ENCODE assay signal across 1 cellular context in the genomic region with DNA sequence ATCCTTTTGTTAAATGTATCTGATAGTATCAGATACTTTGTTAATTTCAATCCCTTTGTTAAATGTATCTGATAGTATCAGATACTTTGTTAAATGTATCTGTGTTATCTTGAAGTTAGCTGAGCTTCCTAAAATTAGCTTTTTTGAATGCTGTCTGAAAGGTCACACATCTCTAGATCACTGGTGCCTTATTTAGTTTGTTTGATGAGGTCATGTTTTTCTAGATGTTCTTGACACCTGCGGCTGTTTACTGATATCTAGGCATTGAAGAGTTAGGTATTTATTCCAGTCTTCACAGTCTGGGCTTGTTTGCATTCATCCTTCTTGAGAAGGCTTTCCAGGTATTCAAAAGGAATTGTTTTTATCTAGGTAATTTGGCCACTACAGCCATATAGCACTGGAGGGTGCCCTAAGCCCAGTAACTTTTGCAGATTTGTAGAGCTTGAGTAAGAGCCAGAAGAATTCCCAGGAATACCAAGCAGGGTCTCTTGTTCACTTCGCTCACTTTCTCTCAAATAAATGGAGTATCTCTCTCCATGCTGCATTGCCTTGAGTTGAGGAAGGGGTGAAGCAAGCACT.
TF ChIP-seq lines count a peak whose summit lies in the region.

No MANE protein-coding gene starts in this region.

TF ChIP-seq in GM23338, 12 proteins besides CTCF, POLR2A, EP300 and RAD21:
- TF ChIP-seq, protein P1, sequence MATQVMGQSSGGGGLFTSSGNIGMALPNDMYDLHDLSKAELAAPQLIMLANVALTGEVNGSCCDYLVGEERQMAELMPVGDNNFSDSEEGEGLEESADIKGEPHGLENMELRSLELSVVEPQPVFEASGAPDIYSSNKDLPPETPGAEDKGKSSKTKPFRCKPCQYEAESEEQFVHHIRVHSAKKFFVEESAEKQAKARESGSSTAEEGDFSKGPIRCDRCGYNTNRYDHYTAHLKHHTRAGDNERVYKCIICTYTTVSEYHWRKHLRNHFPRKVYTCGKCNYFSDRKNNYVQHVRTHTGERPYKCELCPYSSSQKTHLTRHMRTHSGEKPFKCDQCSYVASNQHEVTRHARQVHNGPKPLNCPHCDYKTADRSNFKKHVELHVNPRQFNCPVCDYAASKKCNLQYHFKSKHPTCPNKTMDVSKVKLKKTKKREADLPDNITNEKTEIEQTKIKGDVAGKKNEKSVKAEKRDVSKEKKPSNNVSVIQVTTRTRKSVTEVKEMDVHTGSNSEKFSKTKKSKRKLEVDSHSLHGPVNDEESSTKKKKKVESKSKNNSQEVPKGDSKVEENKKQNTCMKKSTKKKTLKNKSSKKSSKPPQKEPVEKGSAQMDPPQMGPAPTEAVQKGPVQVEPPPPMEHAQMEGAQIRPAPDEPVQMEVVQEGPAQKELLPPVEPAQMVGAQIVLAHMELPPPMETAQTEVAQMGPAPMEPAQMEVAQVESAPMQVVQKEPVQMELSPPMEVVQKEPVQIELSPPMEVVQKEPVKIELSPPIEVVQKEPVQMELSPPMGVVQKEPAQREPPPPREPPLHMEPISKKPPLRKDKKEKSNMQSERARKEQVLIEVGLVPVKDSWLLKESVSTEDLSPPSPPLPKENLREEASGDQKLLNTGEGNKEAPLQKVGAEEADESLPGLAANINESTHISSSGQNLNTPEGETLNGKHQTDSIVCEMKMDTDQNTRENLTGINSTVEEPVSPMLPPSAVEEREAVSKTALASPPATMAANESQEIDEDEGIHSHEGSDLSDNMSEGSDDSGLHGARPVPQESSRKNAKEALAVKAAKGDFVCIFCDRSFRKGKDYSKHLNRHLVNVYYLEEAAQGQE (IDR thresholded peaks at IDR 0.05; ENCODE audit: unreplicated experiment) = no peak
- TF ChIP-seq NANOG (IDR thresholded peaks at IDR 0.05; ENCODE audit: borderline replicate concordance) (no peak), POLR2AphosphoS5 (IDR thresholded peaks at IDR 0.05; ENCODE audit: low read depth) (no peak), JUNB (IDR thresholded peaks at IDR 0.05; ENCODE audit: unreplicated experiment) (no peak), STAT1 (IDR thresholded peaks at IDR 0.05; ENCODE audit: unreplicated experiment) (no peak), EZH2phosphoT487 (IDR thresholded peaks at IDR 0.05; ENCODE audit: unreplicated experiment) (no peak), CREB1 (CRISPR knock-in tag; IDR thresholded peaks at IDR 0.05; ENCODE audit: low read depth) (no peak), ZNF331 (CRISPR knock-in tag; IDR thresholded peaks at IDR 0.05; ENCODE audit: low read depth) (no peak)
- TF ChIP-seq, protein P2, sequence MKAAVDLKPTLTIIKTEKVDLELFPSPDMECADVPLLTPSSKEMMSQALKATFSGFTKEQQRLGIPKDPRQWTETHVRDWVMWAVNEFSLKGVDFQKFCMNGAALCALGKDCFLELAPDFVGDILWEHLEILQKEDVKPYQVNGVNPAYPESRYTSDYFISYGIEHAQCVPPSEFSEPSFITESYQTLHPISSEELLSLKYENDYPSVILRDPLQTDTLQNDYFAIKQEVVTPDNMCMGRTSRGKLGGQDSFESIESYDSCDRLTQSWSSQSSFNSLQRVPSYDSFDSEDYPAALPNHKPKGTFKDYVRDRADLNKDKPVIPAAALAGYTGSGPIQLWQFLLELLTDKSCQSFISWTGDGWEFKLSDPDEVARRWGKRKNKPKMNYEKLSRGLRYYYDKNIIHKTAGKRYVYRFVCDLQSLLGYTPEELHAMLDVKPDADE (IDR thresholded peaks at IDR 0.05) = no peak
- TF ChIP-seq, protein P3, sequence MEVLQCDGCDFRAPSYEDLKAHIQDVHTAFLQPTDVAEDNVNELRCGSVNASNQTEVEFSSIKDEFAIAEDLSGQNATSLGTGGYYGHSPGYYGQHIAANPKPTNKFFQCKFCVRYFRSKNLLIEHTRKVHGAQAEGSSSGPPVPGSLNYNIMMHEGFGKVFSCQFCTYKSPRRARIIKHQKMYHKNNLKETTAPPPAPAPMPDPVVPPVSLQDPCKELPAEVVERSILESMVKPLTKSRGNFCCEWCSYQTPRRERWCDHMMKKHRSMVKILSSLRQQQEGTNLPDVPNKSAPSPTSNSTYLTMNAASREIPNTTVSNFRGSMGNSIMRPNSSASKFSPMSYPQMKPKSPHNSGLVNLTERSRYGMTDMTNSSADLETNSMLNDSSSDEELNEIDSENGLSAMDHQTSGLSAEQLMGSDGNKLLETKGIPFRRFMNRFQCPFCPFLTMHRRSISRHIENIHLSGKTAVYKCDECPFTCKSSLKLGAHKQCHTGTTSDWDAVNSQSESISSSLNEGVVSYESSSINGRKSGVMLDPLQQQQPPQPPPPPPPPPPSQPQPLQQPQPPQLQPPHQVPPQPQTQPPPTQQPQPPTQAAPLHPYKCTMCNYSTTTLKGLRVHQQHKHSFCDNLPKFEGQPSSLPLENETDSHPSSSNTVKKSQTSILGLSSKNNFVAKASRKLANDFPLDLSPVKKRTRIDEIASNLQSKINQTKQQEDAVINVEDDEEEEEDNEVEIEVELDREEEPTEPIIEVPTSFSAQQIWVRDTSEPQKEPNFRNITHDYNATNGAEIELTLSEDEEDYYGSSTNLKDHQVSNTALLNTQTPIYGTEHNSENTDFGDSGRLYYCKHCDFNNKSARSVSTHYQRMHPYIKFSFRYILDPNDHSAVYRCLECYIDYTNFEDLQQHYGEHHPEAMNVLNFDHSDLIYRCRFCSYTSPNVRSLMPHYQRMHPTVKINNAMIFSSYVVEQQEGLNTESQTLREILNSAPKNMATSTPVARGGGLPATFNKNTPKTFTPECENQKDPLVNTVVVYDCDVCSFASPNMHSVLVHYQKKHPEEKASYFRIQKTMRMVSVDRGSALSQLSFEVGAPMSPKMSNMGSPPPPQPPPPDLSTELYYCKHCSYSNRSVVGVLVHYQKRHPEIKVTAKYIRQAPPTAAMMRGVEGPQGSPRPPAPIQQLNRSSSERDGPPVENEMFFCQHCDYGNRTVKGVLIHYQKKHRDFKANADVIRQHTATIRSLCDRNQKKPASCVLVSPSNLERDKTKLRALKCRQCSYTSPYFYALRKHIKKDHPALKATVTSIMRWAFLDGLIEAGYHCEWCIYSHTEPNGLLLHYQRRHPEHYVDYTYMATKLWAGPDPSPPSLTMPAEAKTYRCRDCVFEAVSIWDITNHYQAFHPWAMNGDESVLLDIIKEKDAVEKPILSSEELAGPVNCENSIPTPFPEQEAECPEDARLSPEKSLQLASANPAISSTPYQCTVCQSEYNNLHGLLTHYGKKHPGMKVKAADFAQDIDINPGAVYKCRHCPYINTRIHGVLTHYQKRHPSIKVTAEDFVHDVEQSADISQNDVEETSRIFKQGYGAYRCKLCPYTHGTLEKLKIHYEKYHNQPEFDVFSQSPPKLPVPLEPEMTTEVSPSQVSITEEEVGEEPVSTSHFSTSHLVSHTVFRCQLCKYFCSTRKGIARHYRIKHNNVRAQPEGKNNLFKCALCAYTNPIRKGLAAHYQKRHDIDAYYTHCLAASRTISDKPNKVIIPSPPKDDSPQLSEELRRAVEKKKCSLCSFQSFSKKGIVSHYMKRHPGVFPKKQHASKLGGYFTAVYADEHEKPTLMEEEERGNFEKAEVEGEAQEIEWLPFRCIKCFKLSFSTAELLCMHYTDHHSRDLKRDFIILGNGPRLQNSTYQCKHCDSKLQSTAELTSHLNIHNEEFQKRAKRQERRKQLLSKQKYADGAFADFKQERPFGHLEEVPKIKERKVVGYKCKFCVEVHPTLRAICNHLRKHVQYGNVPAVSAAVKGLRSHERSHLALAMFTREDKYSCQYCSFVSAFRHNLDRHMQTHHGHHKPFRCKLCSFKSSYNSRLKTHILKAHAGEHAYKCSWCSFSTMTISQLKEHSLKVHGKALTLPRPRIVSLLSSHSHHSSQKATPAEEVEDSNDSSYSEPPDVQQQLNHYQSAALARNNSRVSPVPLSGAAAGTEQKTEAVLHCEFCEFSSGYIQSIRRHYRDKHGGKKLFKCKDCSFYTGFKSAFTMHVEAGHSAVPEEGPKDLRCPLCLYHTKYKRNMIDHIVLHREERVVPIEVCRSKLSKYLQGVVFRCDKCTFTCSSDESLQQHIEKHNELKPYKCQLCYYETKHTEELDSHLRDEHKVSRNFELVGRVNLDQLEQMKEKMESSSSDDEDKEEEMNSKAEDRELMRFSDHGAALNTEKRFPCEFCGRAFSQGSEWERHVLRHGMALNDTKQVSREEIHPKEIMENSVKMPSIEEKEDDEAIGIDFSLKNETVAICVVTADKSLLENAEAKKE (CRISPR knock-in tag; IDR thresholded peaks at IDR 0.05) = no peak
